Comparison of ENCODE assay signal across 8 cellular contexts in the genomic region with DNA sequence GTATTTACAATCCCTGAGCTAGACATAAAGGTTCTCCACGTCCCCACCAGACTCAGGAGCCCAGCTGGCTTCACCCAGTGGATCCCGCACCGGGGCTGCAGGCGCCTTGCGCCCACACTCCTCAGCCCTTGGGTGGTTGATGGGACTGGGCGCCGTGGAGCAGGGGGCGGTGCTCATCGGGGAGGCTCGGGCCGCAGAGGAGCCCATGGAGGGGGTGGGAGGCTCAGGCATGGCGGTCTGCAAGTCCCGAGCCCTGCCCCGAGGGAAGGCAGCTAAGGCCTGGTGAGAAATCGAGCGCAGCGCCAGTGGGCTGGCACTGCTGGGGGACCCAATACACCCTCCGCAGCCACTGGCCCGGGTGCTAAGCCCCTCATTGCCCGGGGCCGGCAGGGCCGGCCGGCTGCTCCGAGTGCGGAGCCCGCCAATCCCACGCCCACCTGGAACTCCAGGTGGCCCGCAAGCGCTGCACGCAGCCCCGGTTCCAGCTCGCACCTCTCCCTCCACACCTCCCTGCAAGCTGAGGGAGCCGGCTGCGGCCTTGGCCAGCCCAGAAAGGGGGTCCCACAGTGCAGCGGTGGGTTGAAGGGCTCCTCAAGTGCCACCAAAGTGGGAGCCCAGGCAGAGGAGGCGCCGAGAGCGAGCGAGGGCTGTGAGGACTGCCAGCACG.
DNase-seq lines count a peak whose midpoint lies in the region; ATAC-seq and TF ChIP-seq lines count a peak whose summit lies in the region.
"Not testable (repeated sequence)": the region's sequence is repeated elsewhere in the genome, so short reads cannot be mapped to it uniquely, and the experiment has no call there.

No MANE protein-coding gene starts in this region.

- CTCF ChIA-PET in CD4-positive, alpha-beta T cell (lab: Charles Lee) = interaction anchor here (2.0 kb wide), 1 partner anchor 8 kb away, joined by 7 read pairs; no protein-coding TSS in a partner anchor
- CTCF ChIA-PET in activated CD4-positive, alpha-beta memory T cell treated with anti-CD3 and anti-CD28 coated beads for 36 hours (lab: Charles Lee) = interaction anchor here (1.2 to 3.5 kb wide), 4 partner anchors 88 to 1024 kb away, joined by 3 to 16 read pairs (median 6); no protein-coding TSS in a partner anchor

- not testable (repeated sequence) for DNase-seq in CD4-positive, alpha-beta T cell; activated CD4-positive, alpha-beta memory T cell treated with anti-CD3 and anti-CD28 coated beads for 36 hours; central memory CD8-positive, alpha-beta T cell (ENCODE audit: low spot score in 2 of 2); natural killer cell
- peak in 2 of 3 donors; percentile 27 to 48 for DNase-seq in mucosa of descending colon

- H3K27ac ChIP-seq in CD4-positive, alpha-beta T cell (ENCODE audit: low read depth, low read length) = not testable (repeated sequence)

- ATAC-seq in CD4-positive, alpha-beta T cell (ENCODE audit: poor library complexity); activated T-helper 17 cell treated with anti-CD3 and anti-CD28 coated beads, Interleukin-2, amount 50 U/mL, for 72 hours (replicated peaks); central memory CD8-positive, alpha-beta T cell (replicated peaks; ENCODE audit: extremely low read depth, poor library complexity, severe bottlenecking); mucosa of descending colon; natural killer cell; stimulated activated memory B cell treated with anti-CD40 and anti-IgM and Interleukin-4, amounts not matched to agents 10 μg/mL and 1 μg/mL and 100 μg/mL, for 72 hours: not testable (repeated sequence)

- not testable (repeated sequence) for H3K4me1 ChIP-seq in mucosa of descending colon (ENCODE audit: low read depth)

- not testable (repeated sequence) for H3K9me3 ChIP-seq in CD4-positive, alpha-beta T cell (ENCODE audit: control insufficient read depth, low read length); mucosa of descending colon

- peak overlapping the region; percentile 95 for H3K27ac Mint-ChIP-seq in CD4-positive, alpha-beta T cell
- peak overlapping the region; percentile 94 for H3K27ac Mint-ChIP-seq in activated CD4-positive, alpha-beta memory T cell treated with anti-CD3 and anti-CD28 coated beads for 36 hours
- H3K27ac Mint-ChIP-seq in activated T-helper 17 cell treated with anti-CD3 and anti-CD28 coated beads, Interleukin-2, amount 50 U/mL, for 72 hours = not testable (repeated sequence)
- H3K27ac Mint-ChIP-seq in activated naive CD8-positive, alpha-beta T cell = peak overlapping the region; percentile 97
- H3K27ac Mint-ChIP-seq in central memory CD8-positive, alpha-beta T cell (ENCODE audit: low read depth) = peak overlapping the region; percentile 92
- peak overlapping the region; percentile 87 to 92 for H3K27ac Mint-ChIP-seq in natural killer cell
- H3K27ac Mint-ChIP-seq in stimulated activated memory B cell treated with anti-CD40 and anti-IgM and Interleukin-4, amounts not matched to agents 10 μg/mL and 1 μg/mL and 100 μg/mL, for 72 hours = peak overlapping the region; percentile 99

- intact Hi-C loops in CD4-positive, alpha-beta T cell (cut with DNase I, micrococcal nuclease); mucosa of descending colon (cut with DNase I, micrococcal nuclease): not testable (repeated sequence)
- intact Hi-C loops in activated CD4-positive, alpha-beta memory T cell treated with anti-CD3 and anti-CD28 coated beads for 36 hours (cut with micrococcal nuclease) = loop anchor here (5.0 to 10.0 kb wide), 2 partner anchors 632 to 1024 kb away; no protein-coding TSS in a partner anchor
- intact Hi-C loops in natural killer cell (cut with micrococcal nuclease) = loop anchor here (5.0 to 10.0 kb wide), 4 partner anchors 168 to 1024 kb away; a partner anchor contains a TSS

- H3K36me3 ChIP-seq in mucosa of descending colon (ENCODE audit: low read depth) = not testable (repeated sequence)

- TF ChIP-seq CTCF in CD4-positive, alpha-beta T cell (IDR thresholded peaks at IDR 0.05); mucosa of descending colon (IDR thresholded peaks at IDR 0.05); natural killer cell (IDR thresholded peaks at IDR 0.05): not testable (repeated sequence)

- H3K27me3 Mint-ChIP-seq in CD4-positive, alpha-beta T cell; activated CD4-positive, alpha-beta memory T cell treated with anti-CD3 and anti-CD28 coated beads for 36 hours; activated T-helper 17 cell treated with anti-CD3 and anti-CD28 coated beads, Interleukin-2, amount 50 U/mL, for 72 hours; activated naive CD8-positive, alpha-beta T cell; central memory CD8-positive, alpha-beta T cell; natural killer cell (ENCODE audit: low read depth in 2 of 2); stimulated activated memory B cell treated with anti-CD40 and anti-IgM and Interleukin-4, amounts not matched to agents 10 μg/mL and 1 μg/mL and 100 μg/mL, for 72 hours: not testable (repeated sequence)

- H3K9me3 Mint-ChIP-seq in CD4-positive, alpha-beta T cell; activated CD4-positive, alpha-beta memory T cell treated with anti-CD3 and anti-CD28 coated beads for 36 hours; activated T-helper 17 cell treated with anti-CD3 and anti-CD28 coated beads, Interleukin-2, amount 50 U/mL, for 72 hours; activated naive CD8-positive, alpha-beta T cell (ENCODE audit: low read depth); central memory CD8-positive, alpha-beta T cell; natural killer cell; stimulated activated memory B cell treated with anti-CD40 and anti-IgM and Interleukin-4, amounts not matched to agents 10 μg/mL and 1 μg/mL and 100 μg/mL, for 72 hours: not testable (repeated sequence)

- POLR2A ChIA-PET in CD4-positive, alpha-beta T cell (lab: Charles Lee) = interaction anchor here (0.7 to 10.5 kb wide), 5 partner anchors 9 to 356 kb away, joined by 3 to 210 read pairs (median 3); a partner anchor contains a TSS
- POLR2A ChIA-PET in activated CD4-positive, alpha-beta memory T cell treated with anti-CD3 and anti-CD28 coated beads for 36 hours (lab: Charles Lee) = interaction anchor here (0.7 to 6.2 kb wide), 2 partner anchors 262 to 274 kb away, joined by 3 to 75 read pairs; a partner anchor contains a TSS

- H3K27me3 ChIP-seq in CD4-positive, alpha-beta T cell (ENCODE audit: control insufficient read depth, insufficient read depth, low read length) = not testable (repeated sequence)

- H3K36me3 Mint-ChIP-seq in CD4-positive, alpha-beta T cell (ENCODE audit: low read depth); activated CD4-positive, alpha-beta memory T cell treated with anti-CD3 and anti-CD28 coated beads for 36 hours; activated T-helper 17 cell treated with anti-CD3 and anti-CD28 coated beads, Interleukin-2, amount 50 U/mL, for 72 hours (ENCODE audit: low read depth); activated naive CD8-positive, alpha-beta T cell; central memory CD8-positive, alpha-beta T cell (ENCODE audit: insufficient read depth); natural killer cell; stimulated activated memory B cell treated with anti-CD40 and anti-IgM and Interleukin-4, amounts not matched to agents 10 μg/mL and 1 μg/mL and 100 μg/mL, for 72 hours: not testable (repeated sequence)

- H3K4me3 ChIP-seq in mucosa of descending colon = not testable (repeated sequence)

- not testable (repeated sequence) for H3K4me3 Mint-ChIP-seq in CD4-positive, alpha-beta T cell; activated CD4-positive, alpha-beta memory T cell treated with anti-CD3 and anti-CD28 coated beads for 36 hours; natural killer cell; stimulated activated memory B cell treated with anti-CD40 and anti-IgM and Interleukin-4, amounts not matched to agents 10 μg/mL and 1 μg/mL and 100 μg/mL, for 72 hours
- peak overlapping the region; percentile 84 for H3K4me3 Mint-ChIP-seq in activated T-helper 17 cell treated with anti-CD3 and anti-CD28 coated beads, Interleukin-2, amount 50 U/mL, for 72 hours
- H3K4me3 Mint-ChIP-seq in activated naive CD8-positive, alpha-beta T cell = peak overlapping the region; percentile 89
- H3K4me3 Mint-ChIP-seq in central memory CD8-positive, alpha-beta T cell = peak overlapping the region; percentile 77

- H3K4me1 Mint-ChIP-seq in CD4-positive, alpha-beta T cell (ENCODE audit: low read depth) = peaks cover 90% of the 10 kb centered on the region
- H3K4me1 Mint-ChIP-seq in activated CD4-positive, alpha-beta memory T cell treated with anti-CD3 and anti-CD28 coated beads for 36 hours (ENCODE audit: low read depth) = peaks cover 66% of the 10 kb centered on the region
- peaks cover 46% of the 10 kb centered on the region for H3K4me1 Mint-ChIP-seq in activated T-helper 17 cell treated with anti-CD3 and anti-CD28 coated beads, Interleukin-2, amount 50 U/mL, for 72 hours
- H3K4me1 Mint-ChIP-seq in activated naive CD8-positive, alpha-beta T cell (ENCODE audit: low read depth) = peaks cover 77% of the 10 kb centered on the region
- peaks cover 55% of the 10 kb centered on the region for H3K4me1 Mint-ChIP-seq in central memory CD8-positive, alpha-beta T cell
- H3K4me1 Mint-ChIP-seq in natural killer cell = peaks cover 55 to 56% of the 10 kb centered on the region in 2 donors
- peaks cover 66% of the 10 kb centered on the region for H3K4me1 Mint-ChIP-seq in stimulated activated memory B cell treated with anti-CD40 and anti-IgM and Interleukin-4, amounts not matched to agents 10 μg/mL and 1 μg/mL and 100 μg/mL, for 72 hours
